Comparison of ENCODE assay signal across 32 cellular contexts in the genomic region with DNA sequence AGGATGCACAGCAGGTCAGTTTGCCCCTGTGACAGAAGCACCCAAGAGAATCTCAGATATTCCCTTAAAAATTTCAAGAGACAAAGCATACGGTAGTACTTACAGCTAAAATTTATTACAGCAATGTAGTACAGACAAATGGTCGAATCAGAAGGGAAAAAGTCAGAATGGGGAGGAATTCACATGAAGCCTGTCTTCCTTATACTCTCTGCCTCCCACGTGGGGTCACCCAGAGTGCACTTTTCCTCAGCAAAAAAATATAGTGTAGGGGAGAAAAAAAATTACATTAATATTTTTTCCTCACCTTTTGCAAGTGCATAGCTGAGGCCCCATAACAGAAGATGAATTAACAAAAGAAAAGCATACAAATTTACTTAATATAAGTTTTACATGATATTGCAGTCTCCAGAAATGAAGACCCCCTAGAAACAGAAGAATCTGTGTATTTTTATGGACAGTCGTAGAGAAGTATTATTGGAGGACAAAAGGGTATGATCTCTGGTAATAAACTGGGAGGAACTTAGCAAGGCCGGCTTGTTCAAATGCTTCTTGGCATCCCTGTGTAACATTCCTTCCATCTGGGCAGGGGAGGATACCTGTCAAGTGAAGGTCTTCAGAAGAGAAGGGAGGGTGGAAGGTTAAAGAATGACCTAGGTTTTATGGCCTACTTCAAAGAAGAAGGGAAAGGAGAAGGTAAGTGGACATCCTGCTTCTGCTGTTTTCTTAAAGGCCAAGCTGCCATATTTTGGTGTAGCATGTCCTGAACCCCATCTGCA.
"Had no signal": no experiment of that assay in that cellular context is flagged by ENCODE, and none has a peak within 500 bp of the region (broad histone marks: within the 10 kb centered on the region; RNA-seq: fewer than 3 reads in every experiment).

No MANE protein-coding gene starts in this region.

- H3K27ac Mint-ChIP-seq: activated B cell treated with CpG ODN at 0.5 μM for 24 hours; activated CD8-positive, alpha-beta T cell treated with anti-CD3 and anti-CD28 coated beads for 36 hours; activated naive CD4-positive, alpha-beta T cell treated with anti-CD3 and anti-CD28 coated beads, Interleukin-2, amount 50 U/mL, for 72 hours; activated T-cell treated with anti-CD3 and anti-CD28 coated beads, Interleukin-2, amount 50 U/mL, for 72 hours; effector memory CD8-positive, alpha-beta T cell; naive B cell; neural progenitor cell; stimulated activated naive B cell treated with anti-CD40 and anti-IgM and Interleukin-4, amounts not matched to agents 10 μg/mL and 1 μg/mL and 100 μg/mL, for 72 hours; T-cell had no signal

- H3K27ac ChIP-seq: body of pancreas, cardiac muscle cell, coronary artery, dorsolateral prefrontal cortex, foreskin keratinocyte, heart left ventricle, left ventricle myocardium inferior, neural progenitor cell, parathyroid adenoma, psoas muscle, sigmoid colon, stomach, thyroid gland, upper lobe of left lung had no signal

- H3K4me1 Mint-ChIP-seq: activated B cell treated with CpG ODN at 0.5 μM for 24 hours; naive B cell; neural progenitor cell; stimulated activated naive B cell treated with anti-CD40 and anti-IgM and Interleukin-4, amounts not matched to agents 10 μg/mL and 1 μg/mL and 100 μg/mL, for 72 hours; T-cell had no signal

- H3K36me3 ChIP-seq: cardiac muscle cell, heart left ventricle, left ventricle myocardium inferior, neural progenitor cell, sigmoid colon, stomach, thyroid gland, upper lobe of left lung had no signal

- H3K27me3 ChIP-seq: body of pancreas, cardiac muscle cell, dorsolateral prefrontal cortex, foreskin keratinocyte, heart left ventricle, neural progenitor cell, sigmoid colon, stomach, thyroid gland, upper lobe of left lung had no signal

- H3K9me3 ChIP-seq: body of pancreas, heart left ventricle, left ventricle myocardium inferior, psoas muscle, sigmoid colon, stomach, thyroid gland, upper lobe of left lung had no signal

- H3K9ac ChIP-seq: neural progenitor cell, parathyroid adenoma had no signal

- H3K4me2 ChIP-seq: neural progenitor cell had no signal

- H3K9me3 Mint-ChIP-seq: activated B cell treated with CpG ODN at 0.5 μM for 24 hours; activated CD8-positive, alpha-beta T cell treated with anti-CD3 and anti-CD28 coated beads for 36 hours had no signal

- H3K4me3 Mint-ChIP-seq: activated B cell treated with CpG ODN at 0.5 μM for 24 hours; activated CD8-positive, alpha-beta T cell treated with anti-CD3 and anti-CD28 coated beads for 36 hours; activated T-cell treated with anti-CD3 and anti-CD28 coated beads, Interleukin-2, amount 50 U/mL, for 72 hours; effector memory CD8-positive, alpha-beta T cell; naive B cell; neural progenitor cell; stimulated activated naive B cell treated with anti-CD40 and anti-IgM and Interleukin-4, amounts not matched to agents 10 μg/mL and 1 μg/mL and 100 μg/mL, for 72 hours; T-cell had no signal

- ATAC-seq: activated CD8-positive, alpha-beta T cell treated with anti-CD3 and anti-CD28 coated beads for 36 hours; activated naive CD4-positive, alpha-beta T cell treated with anti-CD3 and anti-CD28 coated beads, Interleukin-2, amount 50 U/mL, for 72 hours; activated T-cell treated with anti-CD3 and anti-CD28 coated beads, Interleukin-2, amount 50 U/mL, for 72 hours; body of pancreas; effector memory CD8-positive, alpha-beta T cell; esophagus mucosa; foreskin keratinocyte; heart left ventricle; psoas muscle; stimulated activated naive B cell treated with anti-CD40 and anti-IgM and Interleukin-4, amounts not matched to agents 10 μg/mL and 1 μg/mL and 100 μg/mL, for 72 hours; T-cell had no signal

- H3K79me2 ChIP-seq: parathyroid adenoma had no signal

- DNase-seq: activated B cell treated with CpG ODN at 0.5 μM for 24 hours; activated CD4-positive, alpha-beta T cell treated with anti-CD3 and anti-CD28 coated beads, Interleukin-2, amount 50 U/mL, for 1 hour; activated CD8-positive, alpha-beta T cell treated with anti-CD3 and anti-CD28 coated beads for 36 hours; activated naive CD4-positive, alpha-beta T cell; activated T-cell treated with anti-CD3 and anti-CD28 coated beads, Interleukin-2, amount 50 U/mL, for 72 hours; aorta; body of pancreas; cerebellar nuclear complex; dorsolateral prefrontal cortex; effector memory CD8-positive, alpha-beta T cell; foreskin keratinocyte; heart left ventricle; hypothalamus; left ventricle myocardium inferior; naive B cell; occipital lobe; psoas muscle; sigmoid colon; small intestine; stimulated activated CD4-positive, alpha-beta T cell treated with anti-CD3 and anti-CD28 coated beads, Interleukin-1b, Interleukin-23, amount 100 ng/mL, for 48 hours; stimulated activated naive B cell treated with anti-CD40 and anti-IgM and Interleukin-4, amounts not matched to agents 10 μg/mL and 1 μg/mL and 100 μg/mL, for 72 hours; stomach; T-cell; thyroid gland; upper lobe of left lung had no signal

- H3K4me3 ChIP-seq: body of pancreas, cardiac muscle cell, coronary artery, dorsolateral prefrontal cortex, heart left ventricle, left ventricle myocardium inferior, neural progenitor cell, psoas muscle, sigmoid colon, stomach, thyroid gland, upper lobe of left lung had no signal

- FAIRE-seq: islet of Langerhans, small intestine had no signal

- H2AFZ ChIP-seq: neural progenitor cell, parathyroid adenoma had no signal

- H3K4me1 ChIP-seq: body of pancreas, foreskin keratinocyte, heart left ventricle, left ventricle myocardium inferior, neural progenitor cell, parathyroid adenoma, psoas muscle, sigmoid colon, stomach, thyroid gland, upper lobe of left lung had no signal

- H3K36me3 Mint-ChIP-seq: activated naive CD4-positive, alpha-beta T cell treated with anti-CD3 and anti-CD28 coated beads, Interleukin-2, amount 50 U/mL, for 72 hours; naive B cell; neural progenitor cell; stimulated activated naive B cell treated with anti-CD40 and anti-IgM and Interleukin-4, amounts not matched to agents 10 μg/mL and 1 μg/mL and 100 μg/mL, for 72 hours; T-cell had no signal

- H3K27me3 Mint-ChIP-seq: activated B cell treated with CpG ODN at 0.5 μM for 24 hours; activated CD8-positive, alpha-beta T cell treated with anti-CD3 and anti-CD28 coated beads for 36 hours; effector memory CD8-positive, alpha-beta T cell; naive B cell; stimulated activated naive B cell treated with anti-CD40 and anti-IgM and Interleukin-4, amounts not matched to agents 10 μg/mL and 1 μg/mL and 100 μg/mL, for 72 hours; T-cell had no signal
